1 cellular context compared by ENCODE assay signal in the genomic region with DNA sequence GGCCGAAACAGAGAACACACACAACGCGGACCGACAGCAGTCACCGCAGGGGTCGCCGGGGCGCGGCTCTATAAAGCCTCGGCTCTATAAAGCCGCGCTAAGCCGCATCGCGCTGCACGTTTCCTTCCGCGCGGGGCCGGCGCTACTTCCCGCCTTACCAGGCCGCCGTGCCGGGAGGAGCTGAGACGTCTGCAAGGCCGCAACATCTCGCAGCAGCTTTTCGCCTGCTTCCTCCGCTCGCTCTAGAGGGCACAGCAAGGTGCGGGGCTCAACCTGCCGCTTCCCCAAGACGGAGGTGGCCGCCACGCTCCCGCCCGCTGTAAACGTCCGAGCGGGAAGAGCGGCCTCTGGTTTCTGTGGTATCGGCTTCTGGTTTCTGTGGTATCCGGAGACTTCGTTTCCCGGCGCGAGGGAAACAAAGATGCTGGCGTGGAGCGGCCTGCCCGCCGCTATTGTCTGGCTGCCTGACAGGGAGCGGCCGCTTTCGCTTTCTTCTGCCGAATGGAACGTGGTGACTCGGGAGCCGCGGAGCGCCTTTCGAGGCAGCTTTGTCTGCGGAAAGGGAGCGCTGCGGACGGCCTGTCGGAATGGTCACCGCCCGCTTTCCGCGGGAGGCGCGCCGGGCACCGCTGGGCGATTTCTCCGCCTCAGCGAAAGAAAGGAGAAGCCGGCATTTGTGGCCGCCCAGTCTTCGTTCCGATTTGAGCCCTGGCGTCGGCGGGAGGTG.
TF ChIP-seq lines count a peak whose summit lies in the region.

No MANE protein-coding gene starts in this region.

TF ChIP-seq in HepG2, 621 proteins besides CTCF, POLR2A, EP300 and RAD21 (continued from another document and continues in another):
- TF ChIP-seq, protein P1, sequence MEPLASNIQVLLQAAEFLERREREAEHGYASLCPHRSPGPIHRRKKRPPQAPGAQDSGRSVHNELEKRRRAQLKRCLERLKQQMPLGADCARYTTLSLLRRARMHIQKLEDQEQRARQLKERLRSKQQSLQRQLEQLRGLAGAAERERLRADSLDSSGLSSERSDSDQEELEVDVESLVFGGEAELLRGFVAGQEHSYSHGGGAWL (CRISPR knock-in tag; IDR thresholded peaks at IDR 0.05) = no peak
- TF ChIP-seq, protein P2, sequence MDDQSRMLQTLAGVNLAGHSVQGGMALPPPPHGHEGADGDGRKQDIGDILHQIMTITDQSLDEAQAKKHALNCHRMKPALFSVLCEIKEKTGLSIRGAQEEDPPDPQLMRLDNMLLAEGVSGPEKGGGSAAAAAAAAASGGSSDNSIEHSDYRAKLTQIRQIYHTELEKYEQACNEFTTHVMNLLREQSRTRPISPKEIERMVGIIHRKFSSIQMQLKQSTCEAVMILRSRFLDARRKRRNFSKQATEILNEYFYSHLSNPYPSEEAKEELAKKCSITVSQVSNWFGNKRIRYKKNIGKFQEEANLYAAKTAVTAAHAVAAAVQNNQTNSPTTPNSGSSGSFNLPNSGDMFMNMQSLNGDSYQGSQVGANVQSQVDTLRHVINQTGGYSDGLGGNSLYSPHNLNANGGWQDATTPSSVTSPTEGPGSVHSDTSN (CRISPR knock-in tag; IDR thresholded peaks at IDR 0.05; ENCODE audit: borderline replicate concordance) = no peak
- TF ChIP-seq ZNF350 (CRISPR knock-in tag; IDR thresholded peaks at IDR 0.05; ENCODE audit: borderline replicate concordance, low read depth) = peak; percentile 20; the same call in 1 of the 2 replicates
- TF ChIP-seq, protein P3, sequence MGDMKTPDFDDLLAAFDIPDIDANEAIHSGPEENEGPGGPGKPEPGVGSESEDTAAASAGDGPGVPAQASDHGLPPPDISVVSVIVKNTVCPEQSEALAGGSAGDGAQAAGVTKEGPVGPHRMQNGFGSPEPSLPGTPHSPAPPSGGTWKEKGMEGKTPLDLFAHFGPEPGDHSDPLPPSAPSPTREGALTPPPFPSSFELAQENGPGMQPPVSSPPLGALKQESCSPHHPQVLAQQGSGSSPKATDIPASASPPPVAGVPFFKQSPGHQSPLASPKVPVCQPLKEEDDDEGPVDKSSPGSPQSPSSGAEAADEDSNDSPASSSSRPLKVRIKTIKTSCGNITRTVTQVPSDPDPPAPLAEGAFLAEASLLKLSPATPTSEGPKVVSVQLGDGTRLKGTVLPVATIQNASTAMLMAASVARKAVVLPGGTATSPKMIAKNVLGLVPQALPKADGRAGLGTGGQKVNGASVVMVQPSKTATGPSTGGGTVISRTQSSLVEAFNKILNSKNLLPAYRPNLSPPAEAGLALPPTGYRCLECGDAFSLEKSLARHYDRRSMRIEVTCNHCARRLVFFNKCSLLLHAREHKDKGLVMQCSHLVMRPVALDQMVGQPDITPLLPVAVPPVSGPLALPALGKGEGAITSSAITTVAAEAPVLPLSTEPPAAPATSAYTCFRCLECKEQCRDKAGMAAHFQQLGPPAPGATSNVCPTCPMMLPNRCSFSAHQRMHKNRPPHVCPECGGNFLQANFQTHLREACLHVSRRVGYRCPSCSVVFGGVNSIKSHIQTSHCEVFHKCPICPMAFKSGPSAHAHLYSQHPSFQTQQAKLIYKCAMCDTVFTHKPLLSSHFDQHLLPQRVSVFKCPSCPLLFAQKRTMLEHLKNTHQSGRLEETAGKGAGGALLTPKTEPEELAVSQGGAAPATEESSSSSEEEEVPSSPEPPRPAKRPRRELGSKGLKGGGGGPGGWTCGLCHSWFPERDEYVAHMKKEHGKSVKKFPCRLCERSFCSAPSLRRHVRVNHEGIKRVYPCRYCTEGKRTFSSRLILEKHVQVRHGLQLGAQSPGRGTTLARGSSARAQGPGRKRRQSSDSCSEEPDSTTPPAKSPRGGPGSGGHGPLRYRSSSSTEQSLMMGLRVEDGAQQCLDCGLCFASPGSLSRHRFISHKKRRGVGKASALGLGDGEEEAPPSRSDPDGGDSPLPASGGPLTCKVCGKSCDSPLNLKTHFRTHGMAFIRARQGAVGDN (CRISPR knock-in tag; IDR thresholded peaks at IDR 0.05) = peak; percentile 78
- TF ChIP-seq ZNF768 (CRISPR knock-in tag; IDR thresholded peaks at IDR 0.05) = no peak
- no peak for TF ChIP-seq FLYWCH1 (CRISPR knock-in tag; IDR thresholded peaks at IDR 0.05)
- no peak for TF ChIP-seq MAZ (IDR thresholded peaks at IDR 0.05; ENCODE audit: borderline replicate concordance, low read depth, low read length)
- TF ChIP-seq MAZ (CRISPR knock-in tag; IDR thresholded peaks at IDR 0.05; ENCODE audit: low read depth) = peak; percentile 47; the same call in 1 of the 2 replicates
- TF ChIP-seq WIZ (CRISPR knock-in tag; IDR thresholded peaks at IDR 0.05) = no peak
- TF ChIP-seq TGIF2 (CRISPR knock-in tag; IDR thresholded peaks at IDR 0.05) = no peak
- no peak for TF ChIP-seq TBP (CRISPR knock-in tag; IDR thresholded peaks at IDR 0.05)
- TF ChIP-seq, protein P4, sequence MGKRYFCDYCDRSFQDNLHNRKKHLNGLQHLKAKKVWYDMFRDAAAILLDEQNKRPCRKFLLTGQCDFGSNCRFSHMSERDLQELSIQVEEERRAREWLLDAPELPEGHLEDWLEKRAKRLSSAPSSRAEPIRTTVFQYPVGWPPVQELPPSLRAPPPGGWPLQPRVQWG (CRISPR knock-in tag; IDR thresholded peaks at IDR 0.05; ENCODE audit: borderline replicate concordance, low read depth) = no peak
- no peak for TF ChIP-seq ZBTB2 (CRISPR knock-in tag; IDR thresholded peaks at IDR 0.05; ENCODE audit: low read depth)
- TF ChIP-seq ZNF552 (CRISPR knock-in tag; IDR thresholded peaks at IDR 0.05; ENCODE audit: borderline replicate concordance) = no peak
- TF ChIP-seq PCBP2 (optimal IDR thresholded peaks at IDR 0.05; ENCODE audit: low read depth, low read length, poor library complexity, severe bottlenecking) = no peak
- TF ChIP-seq, protein P5, sequence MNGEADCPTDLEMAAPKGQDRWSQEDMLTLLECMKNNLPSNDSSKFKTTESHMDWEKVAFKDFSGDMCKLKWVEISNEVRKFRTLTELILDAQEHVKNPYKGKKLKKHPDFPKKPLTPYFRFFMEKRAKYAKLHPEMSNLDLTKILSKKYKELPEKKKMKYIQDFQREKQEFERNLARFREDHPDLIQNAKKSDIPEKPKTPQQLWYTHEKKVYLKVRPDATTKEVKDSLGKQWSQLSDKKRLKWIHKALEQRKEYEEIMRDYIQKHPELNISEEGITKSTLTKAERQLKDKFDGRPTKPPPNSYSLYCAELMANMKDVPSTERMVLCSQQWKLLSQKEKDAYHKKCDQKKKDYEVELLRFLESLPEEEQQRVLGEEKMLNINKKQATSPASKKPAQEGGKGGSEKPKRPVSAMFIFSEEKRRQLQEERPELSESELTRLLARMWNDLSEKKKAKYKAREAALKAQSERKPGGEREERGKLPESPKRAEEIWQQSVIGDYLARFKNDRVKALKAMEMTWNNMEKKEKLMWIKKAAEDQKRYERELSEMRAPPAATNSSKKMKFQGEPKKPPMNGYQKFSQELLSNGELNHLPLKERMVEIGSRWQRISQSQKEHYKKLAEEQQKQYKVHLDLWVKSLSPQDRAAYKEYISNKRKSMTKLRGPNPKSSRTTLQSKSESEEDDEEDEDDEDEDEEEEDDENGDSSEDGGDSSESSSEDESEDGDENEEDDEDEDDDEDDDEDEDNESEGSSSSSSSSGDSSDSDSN (CRISPR knock-in tag; IDR thresholded peaks at IDR 0.05) = peak; percentile 91
- TF ChIP-seq CHCHD3 (CRISPR knock-in tag; IDR thresholded peaks at IDR 0.05) = no peak
- TF ChIP-seq, protein P6, sequence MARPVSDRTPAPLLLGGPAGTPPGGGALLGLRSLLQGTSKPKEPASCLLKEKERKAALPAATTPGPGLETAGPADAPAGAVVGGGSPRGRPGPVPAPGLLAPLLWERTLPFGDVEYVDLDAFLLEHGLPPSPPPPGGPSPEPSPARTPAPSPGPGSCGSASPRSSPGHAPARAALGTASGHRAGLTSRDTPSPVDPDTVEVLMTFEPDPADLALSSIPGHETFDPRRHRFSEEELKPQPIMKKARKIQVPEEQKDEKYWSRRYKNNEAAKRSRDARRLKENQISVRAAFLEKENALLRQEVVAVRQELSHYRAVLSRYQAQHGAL (CRISPR knock-in tag; IDR thresholded peaks at IDR 0.05; ENCODE audit: not compliant biosample characterization) = no peak
- TF ChIP-seq ZKSCAN8 (CRISPR knock-in tag; IDR thresholded peaks at IDR 0.05; ENCODE audit: borderline replicate concordance) = no peak
- peak; percentile 74; the same call in 1 of the 2 replicates for TF ChIP-seq RNF2 (conservative IDR thresholded peaks at IDR 0.05; ENCODE audit: low read depth)
- TF ChIP-seq ZBTB42 (CRISPR knock-in tag; IDR thresholded peaks at IDR 0.05) = no peak
- no peak for TF ChIP-seq ETV6 (CRISPR knock-in tag; conservative IDR thresholded peaks at IDR 0.05)
- TF ChIP-seq EED (CRISPR knock-in tag; IDR thresholded peaks at IDR 0.05) = 0 out of 2 replicates have a peak, but pooled peaks have one; percentile 41
- TF ChIP-seq CBX2 (IDR thresholded peaks at IDR 0.05; ENCODE audit: low read depth, low read length) = peak; percentile 68; the same call in 1 of the 2 replicates
- TF ChIP-seq CBX2 (CRISPR knock-in tag; IDR thresholded peaks at IDR 0.05; ENCODE audit: low read depth) = no peak; the same call in 1 of the 2 replicates
- TF ChIP-seq ZBTB46 (CRISPR knock-in tag; IDR thresholded peaks at IDR 0.05; ENCODE audit: borderline replicate concordance) = no peak
- TF ChIP-seq, protein P7, sequence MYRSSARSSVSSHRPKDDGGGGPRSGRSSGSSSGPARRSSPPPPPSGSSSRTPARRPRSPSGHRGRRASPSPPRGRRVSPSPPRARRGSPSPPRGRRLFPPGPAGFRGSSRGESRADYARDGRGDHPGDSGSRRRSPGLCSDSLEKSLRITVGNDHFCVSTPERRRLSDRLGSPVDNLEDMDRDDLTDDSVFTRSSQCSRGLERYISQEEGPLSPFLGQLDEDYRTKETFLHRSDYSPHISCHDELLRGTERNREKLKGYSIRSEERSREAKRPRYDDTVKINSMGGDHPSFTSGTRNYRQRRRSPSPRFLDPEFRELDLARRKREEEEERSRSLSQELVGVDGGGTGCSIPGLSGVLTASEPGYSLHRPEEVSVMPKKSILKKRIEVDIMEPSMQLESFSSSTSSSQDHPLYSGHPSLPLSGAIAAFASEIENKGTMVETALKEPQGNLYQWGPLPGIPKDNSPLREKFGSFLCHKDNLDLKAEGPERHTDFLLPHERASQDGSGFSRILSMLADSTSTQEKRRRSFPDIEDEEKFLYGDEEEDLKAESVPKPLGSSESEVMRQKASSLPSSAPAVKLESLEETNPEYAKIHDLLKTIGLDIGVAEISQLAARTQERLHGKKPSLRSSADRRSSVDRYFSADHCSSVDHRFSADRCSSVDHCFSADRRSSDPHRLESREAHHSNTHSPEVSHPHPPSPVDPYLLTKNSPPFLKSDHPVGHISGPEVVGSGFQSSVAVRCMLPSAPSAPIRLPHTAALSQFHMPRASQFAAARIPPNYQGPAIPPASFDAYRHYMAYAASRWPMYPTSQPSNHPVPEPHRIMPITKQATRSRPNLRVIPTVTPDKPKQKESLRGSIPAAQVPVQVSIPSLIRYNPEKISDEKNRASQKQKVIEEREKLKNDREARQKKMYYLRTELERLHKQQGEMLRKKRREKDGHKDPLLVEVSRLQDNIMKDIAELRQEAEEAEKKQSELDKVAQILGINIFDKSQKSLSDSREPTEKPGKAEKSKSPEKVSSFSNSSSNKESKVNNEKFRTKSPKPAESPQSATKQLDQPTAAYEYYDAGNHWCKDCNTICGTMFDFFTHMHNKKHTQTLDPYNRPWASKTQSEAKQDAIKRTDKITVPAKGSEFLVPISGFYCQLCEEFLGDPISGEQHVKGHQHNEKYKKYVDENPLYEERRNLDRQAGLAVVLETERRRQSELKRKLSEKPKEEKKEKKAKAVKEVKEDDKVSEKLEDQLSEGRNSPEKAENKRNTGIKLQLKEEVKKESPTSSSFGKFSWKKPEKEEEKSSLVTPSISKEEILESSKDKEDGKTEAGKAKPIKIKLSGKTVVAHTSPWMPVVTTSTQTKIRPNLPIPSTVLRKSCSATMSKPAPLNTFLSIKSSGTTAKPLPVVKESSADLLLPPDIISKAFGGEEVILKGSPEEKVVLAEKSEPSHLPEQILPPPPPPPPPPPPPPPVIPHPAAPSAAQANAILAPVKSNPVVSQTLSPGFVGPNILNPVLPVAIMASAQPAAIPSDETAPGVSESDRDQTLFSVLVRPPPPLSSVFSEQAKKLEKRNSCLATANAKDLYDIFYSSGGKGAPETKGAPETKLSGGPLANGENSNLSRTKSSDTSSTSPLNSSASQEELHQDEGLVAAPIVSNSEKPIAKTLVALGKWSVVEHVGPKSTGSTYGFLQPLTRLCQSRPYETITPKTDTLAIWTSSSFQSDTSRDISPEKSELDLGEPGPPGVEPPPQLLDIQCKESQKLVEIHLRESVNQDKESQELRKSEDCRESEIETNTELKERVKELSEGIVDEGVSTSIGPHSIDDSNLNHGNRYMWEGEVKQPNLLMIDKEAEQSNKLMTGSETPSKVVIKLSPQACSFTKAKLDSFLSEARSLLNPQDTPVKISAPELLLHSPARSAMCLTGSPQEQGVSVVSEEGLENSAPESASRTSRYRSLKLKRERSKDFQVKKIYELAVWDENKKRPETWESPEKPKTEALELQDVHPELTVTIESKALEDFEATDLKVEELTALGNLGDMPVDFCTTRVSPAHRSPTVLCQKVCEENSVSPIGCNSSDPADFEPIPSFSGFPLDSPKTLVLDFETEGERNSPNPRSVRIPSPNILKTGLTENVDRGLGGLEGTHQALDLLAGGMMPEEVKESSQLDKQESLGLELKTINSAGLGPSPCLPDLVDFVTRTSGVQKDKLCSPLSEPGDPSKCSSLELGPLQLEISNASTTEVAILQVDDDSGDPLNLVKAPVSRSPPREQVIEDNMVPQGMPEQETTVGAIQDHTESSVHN (CRISPR knock-in tag; IDR thresholded peaks at IDR 0.05) = no peak
- no peak for TF ChIP-seq RCOR2 (CRISPR knock-in tag; IDR thresholded peaks at IDR 0.05)
- no peak for TF ChIP-seq ZEB1 (IDR thresholded peaks at IDR 0.05; ENCODE audit: insufficient replicate concordance, low read depth)
- peak; percentile 47; the same call in 1 of the 2 replicates for TF ChIP-seq ZNF772 (CRISPR knock-in tag; IDR thresholded peaks at IDR 0.05)
- no peak for TF ChIP-seq MEIS1 (CRISPR knock-in tag; IDR thresholded peaks at IDR 0.05; ENCODE audit: borderline replicate concordance)
- peak; percentile 23; the same call in 1 of the 2 replicates for TF ChIP-seq ZNF564 (CRISPR knock-in tag; IDR thresholded peaks at IDR 0.05)
- TF ChIP-seq CENPT (CRISPR knock-in tag; IDR thresholded peaks at IDR 0.05; ENCODE audit: low read depth) = no peak
- peak; percentile 41; the same call in 1 of the 2 replicates for TF ChIP-seq ZNF747 (CRISPR knock-in tag; IDR thresholded peaks at IDR 0.05; ENCODE audit: borderline replicate concordance)
